In the genomic region with DNA sequence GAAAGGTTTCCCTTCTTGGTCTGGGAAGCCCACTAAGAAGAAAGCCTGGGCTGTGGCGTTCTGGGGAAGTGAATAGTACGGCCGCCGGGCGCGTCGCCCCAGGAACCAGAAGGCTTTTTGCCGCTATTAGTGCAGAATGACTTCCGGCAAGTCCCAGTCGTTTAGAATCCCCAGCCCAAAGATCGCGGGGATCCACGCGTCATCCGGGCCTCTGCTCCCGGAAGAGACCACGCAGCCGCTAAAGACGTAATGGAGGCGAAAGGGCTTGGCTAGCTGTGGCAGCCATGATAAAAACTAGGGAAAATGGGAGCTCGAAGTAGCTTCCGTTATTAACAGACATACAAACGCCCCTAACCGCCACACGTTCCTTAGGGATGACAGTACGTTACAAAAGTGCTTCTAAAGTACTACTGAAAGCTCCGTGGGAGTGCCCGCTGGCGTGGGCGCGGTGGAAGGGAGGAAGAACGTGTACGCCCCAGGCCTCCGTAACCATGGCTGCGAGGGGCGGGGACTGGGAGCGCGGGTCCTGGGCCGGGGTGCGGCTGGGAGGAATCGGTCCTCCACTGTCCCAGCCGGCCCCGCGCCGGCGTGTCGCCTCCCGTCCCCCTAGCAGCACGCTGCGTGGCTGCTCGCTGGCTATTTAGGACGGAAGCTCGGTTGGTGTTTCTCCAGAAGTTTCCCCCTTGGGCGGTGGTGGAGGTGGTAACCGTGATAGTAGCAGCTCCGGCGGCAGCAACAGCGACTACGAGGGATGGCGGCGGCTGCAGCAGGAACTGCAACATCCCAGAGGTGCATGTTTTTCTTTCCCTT, we compare ENCODE assay signal across 8 cellular contexts. TPM values are rescaled to one million over a fixed set of nuclear protein-coding genes. Genes with fewer than 3 reads are reported as not detected.
DNase-seq lines count a peak whose midpoint lies in the region; TF ChIP-seq lines count a peak whose summit lies in the region.

A gene (plus strand): TSS at position 667 of the 810 bp plus-strand sequence. CDS start 85 bp downstream, at position 752.

- peak within 1 kb of the TSS; percentile 88 for H3K9ac ChIP-seq in MM.1S (ENCODE audit: low read length)

- DNase-seq in GF-D8 (lab: John Stamatoyannopoulos, UW) (peak; percentile 98), HCEC 1CT (peak; percentile 96), MM.1S (peak; percentile 93), SIG-M5 (lab: John Stamatoyannopoulos, UW) (peak; percentile 85), activated gamma-delta T cell (lab: John Stamatoyannopoulos, UW) (peak; percentile 91), foreskin fibroblast (peak; percentile 98 to 99), neural crest cell (ENCODE audit: low read depth, low spot score) (peak; percentile 92), stromal cell of bone marrow (ENCODE audit: low read depth) (peak; percentile 96)

- H4K20me1 ChIP-seq in MM.1S (ENCODE audit: insufficient read depth, low read length): no peaks in the 10 kb centered on the region

- H3K4me1 Mint-ChIP-seq in neural crest cell: peaks cover 8% of the 10 kb centered on the region

- H3K27me3 ChIP-seq in MM.1S (replicated peaks; ENCODE audit: insufficient read depth, low read length): no peaks in the 10 kb centered on the region

- H3K27ac Mint-ChIP-seq in neural crest cell (ENCODE audit: unreplicated experiment): peak within 1 kb of the TSS; percentile 89

- H3K4me1 ChIP-seq in MM.1S (ENCODE audit: low read length): 0 out of 2 replicates have a peak, but pooled peaks cover 4% of the 10 kb centered on the region

- H3K36me3 Mint-ChIP-seq in neural crest cell (ENCODE audit: low read depth): peaks cover 18% of the 10 kb centered on the region

- H3K4me3 ChIP-seq in MM.1S (ENCODE audit: low read length) (peak within 1 kb of the TSS; percentile 80), foreskin fibroblast (ENCODE audit: low read depth in 1 of 2, low read length in 2 of 2) (peak within 1 kb of the TSS; percentile 78 to 84)

- H3K36me3 ChIP-seq in MM.1S (replicated peaks; ENCODE audit: insufficient read depth, low read length): no peaks in the 10 kb centered on the region

- peak within 1 kb of the TSS; percentile 91 for H3K27ac ChIP-seq in MM.1S (ENCODE audit: low read length)

- no peaks in the 10 kb centered on the region for H3K9me3 ChIP-seq in MM.1S (replicated peaks; ENCODE audit: insufficient read depth, low read length)

- peak within 1 kb of the TSS; percentile 71 for H2AFZ ChIP-seq in MM.1S (ENCODE audit: low read length)

- no peaks in the 10 kb centered on the region for H3K9me2 ChIP-seq in MM.1S (replicated peaks; ENCODE audit: insufficient read depth, low read length)

- no peaks in the 10 kb centered on the region for H3K27me3 Mint-ChIP-seq in neural crest cell (ENCODE audit: low read depth)

- peaks cover 52% of the 10 kb centered on the region for H3K79me2 ChIP-seq in MM.1S (ENCODE audit: low read length)

- TF ChIP-seq CTCF in MM.1S (IDR thresholded peaks at IDR 0.05; ENCODE audit: low read length): peak; percentile 53
- TF ChIP-seq CTCF in foreskin fibroblast (IDR thresholded peaks at IDR 0.05; ENCODE audit: low read depth, low read length): peak; percentile 70
- peak; percentile 76 for TF ChIP-seq CTCF in neural crest cell (conservative IDR thresholded peaks at IDR 0.05)

- no peaks in the 10 kb centered on the region for H3F3A ChIP-seq in MM.1S (ENCODE audit: insufficient read depth, low read length)

- H3K4me3 Mint-ChIP-seq in neural crest cell: no peak within 1 kb of the TSS

- no peaks in the 10 kb centered on the region for H3K9me3 Mint-ChIP-seq in neural crest cell

- H3K4me2 ChIP-seq in MM.1S (ENCODE audit: low read depth, low read length): peak within 1 kb of the TSS; percentile 69

RNA-seq across cellular contexts. Expression of the gene that starts here (rescaled TPM):
- total RNA-seq in neural crest cell: 74.0 and 75.2 TPM in 2 replicates

Comparison
In these comparisons a context has a peak if more than half of its experiments do, and no peak if none do; other contexts are left out.
1. Peak in every context shown above with its lines: DNase-seq, H3K4me3 ChIP-seq and H3K27ac ChIP-seq.